20 cellular contexts compared by ENCODE assay signal in the genomic region with DNA sequence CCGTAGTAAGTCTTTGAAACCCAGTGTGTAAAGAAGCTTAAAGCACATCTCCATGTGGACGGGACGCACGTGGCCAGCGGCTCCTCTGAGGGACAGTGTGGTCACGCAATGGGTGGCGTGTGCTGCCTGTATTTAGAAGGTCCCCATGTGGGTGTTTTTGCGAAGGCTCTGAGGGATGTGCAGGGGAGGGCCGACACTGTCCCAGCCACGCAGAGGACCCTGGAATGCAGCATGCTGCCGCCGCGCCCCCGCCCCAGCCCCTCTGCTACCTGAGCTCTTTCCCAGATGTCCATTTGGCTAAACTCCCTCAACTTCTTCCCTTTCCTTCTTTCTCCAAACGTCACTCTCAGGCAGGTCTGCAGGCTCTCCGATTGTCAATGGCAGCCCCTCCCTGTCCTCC.
"Had no signal": no experiment of that assay in that cellular context is flagged by ENCODE, and none has a peak within 500 bp of the region (broad histone marks: within the 10 kb centered on the region; RNA-seq: fewer than 3 reads in every experiment).

No MANE protein-coding gene starts in this region.

- H3K27ac ChIP-seq: adrenal gland, VCaP had no signal

- H3K4me1 ChIP-seq: adrenal gland had no signal

- ATAC-seq: activated CD4-positive, alpha-beta T cell treated with anti-CD3 and anti-CD28 coated beads for 36 hours; activated CD8-positive, alpha-beta T cell treated with anti-CD3 and anti-CD28 coated beads for 36 hours; activated T-cell treated with anti-CD3 and anti-CD28 coated beads, Interleukin-2, amount 50 U/mL, for 72 hours; T-helper 17 cell had no signal

- H3K27ac Mint-ChIP-seq: activated CD4-positive, alpha-beta T cell treated with anti-CD3 and anti-CD28 coated beads for 36 hours; activated CD8-positive, alpha-beta T cell treated with anti-CD3 and anti-CD28 coated beads for 36 hours; activated naive CD8-positive, alpha-beta T cell treated with anti-CD3 and anti-CD28 coated beads, Interleukin-2, amount 10 ng/mL, durations not matched to agents 7 days and 5 days; activated T-cell treated with anti-CD3 and anti-CD28 coated beads, Interleukin-2, amount 50 U/mL, for 72 hours had no signal

- H3K9me3 Mint-ChIP-seq: activated CD8-positive, alpha-beta T cell treated with anti-CD3 and anti-CD28 coated beads for 36 hours; activated naive CD8-positive, alpha-beta T cell treated with anti-CD3 and anti-CD28 coated beads, Interleukin-2, amount 10 ng/mL, durations not matched to agents 7 days and 5 days; activated T-cell treated with anti-CD3 and anti-CD28 coated beads, Interleukin-2, amount 50 U/mL, for 72 hours had no signal

- H3K27me3 Mint-ChIP-seq: activated CD4-positive, alpha-beta T cell treated with anti-CD3 and anti-CD28 coated beads for 36 hours; activated CD8-positive, alpha-beta T cell treated with anti-CD3 and anti-CD28 coated beads for 36 hours; activated naive CD8-positive, alpha-beta T cell treated with anti-CD3 and anti-CD28 coated beads, Interleukin-2, amount 10 ng/mL, durations not matched to agents 7 days and 5 days; T-helper 17 cell had no signal

- H3K4me3 ChIP-seq: adrenal gland had no signal

- H3K9me3 ChIP-seq: adrenal gland had no signal

- H3K27me3 ChIP-seq: adrenal gland had no signal

- H3K4me3 Mint-ChIP-seq: activated CD4-positive, alpha-beta T cell treated with anti-CD3 and anti-CD28 coated beads for 36 hours; activated CD8-positive, alpha-beta T cell treated with anti-CD3 and anti-CD28 coated beads for 36 hours; activated naive CD8-positive, alpha-beta T cell treated with anti-CD3 and anti-CD28 coated beads, Interleukin-2, amount 10 ng/mL, durations not matched to agents 7 days and 5 days; activated T-cell treated with anti-CD3 and anti-CD28 coated beads, Interleukin-2, amount 50 U/mL, for 72 hours; T-helper 17 cell had no signal

- H3K36me3 ChIP-seq: adrenal gland had no signal

- DNase-seq: activated CD4-positive, alpha-beta T cell treated with anti-CD3 and anti-CD28 coated beads for 36 hours; activated CD4-positive, alpha-beta T cell treated with anti-CD3 and anti-CD28 coated beads, Interleukin-2, amount 50 U/mL, for 1 hour; activated CD8-positive, alpha-beta memory T cell treated with anti-CD3 and anti-CD28 coated beads, Interleukin-2, amount 50 U/mL, for 4 hours; activated CD8-positive, alpha-beta T cell treated with anti-CD3 and anti-CD28 coated beads for 36 hours; activated naive CD4-positive, alpha-beta T cell treated with anti-CD3 and anti-CD28 coated beads, Interleukin-2, amount 50 U/mL, for 16 hours; activated naive CD8-positive, alpha-beta T cell treated with anti-CD3 and anti-CD28 coated beads, Interleukin-2, amount 10 ng/mL, durations not matched to agents 7 days and 5 days; activated T-cell treated with anti-CD3 and anti-CD28 coated beads, Interleukin-2, amount 50 U/mL, for 72 hours; adrenal gland; anterior cingulate cortex; caudate nucleus; Kasumi-1; NCI-H1105 treated with DMSO at 0.1 percent for 48 hours; NCI-H1436 treated with DMSO at 0.1 percent for 48 hours; NCI-H187; NCI-H2081; NCI-H510A treated with DMSO at 0.1 percent for 48 hours; SHP77 treated with DMSO at 0.1 percent for 48 hours; T-helper 17 cell; T1000 had no signal
